22 cellular contexts compared by ENCODE assay signal in the genomic region with DNA sequence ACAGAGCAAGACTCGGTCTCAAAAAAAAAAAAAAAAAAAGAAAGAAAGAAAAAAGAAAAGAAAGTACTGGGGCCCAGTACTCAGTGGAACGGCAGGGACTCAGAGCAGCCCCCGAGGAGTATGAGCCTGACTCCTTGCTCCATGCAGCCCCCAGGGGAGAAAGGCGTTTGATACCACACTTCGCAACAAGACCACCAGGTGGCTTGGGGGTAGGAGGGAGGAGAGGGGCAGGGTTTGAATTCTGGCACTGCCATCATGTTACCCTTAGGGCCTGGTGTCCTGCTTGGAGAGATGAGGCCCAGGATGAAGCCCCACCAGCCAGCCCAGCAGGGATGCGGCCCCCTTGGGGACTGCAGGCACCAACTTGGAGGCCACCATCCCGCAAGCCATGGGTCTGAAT.
"Had no signal": no experiment of that assay in that cellular context is flagged by ENCODE, and none has a peak within 500 bp of the region (broad histone marks: within the 10 kb centered on the region; RNA-seq: fewer than 3 reads in every experiment).

No MANE protein-coding gene starts in this region.

- H3K36me3 ChIP-seq: left ventricle myocardium inferior, lower lobe of right lung, neural progenitor cell, ovary, right atrium auricular region, sigmoid colon, thoracic aorta had no signal

- H3K9ac ChIP-seq: neural progenitor cell had no signal

- H3K9me3 ChIP-seq: left ventricle myocardium inferior, lower lobe of right lung, ovary, right atrium auricular region, sigmoid colon, thoracic aorta had no signal

- H3K27ac Mint-ChIP-seq: memory B cell; mesothelial cell of epicardium; natural killer cell; stimulated activated naive B cell treated with anti-CD40 and anti-IgM and Interleukin-4, amounts not matched to agents 10 μg/mL and 1 μg/mL and 100 μg/mL, for 72 hours had no signal

- H3K4me3 ChIP-seq: left ventricle myocardium inferior, lower lobe of right lung, neural progenitor cell, ovary, right atrium auricular region, sigmoid colon, skin epidermis, thoracic aorta had no signal

- DNase-seq: dermis blood vessel endothelial cell; erythroblast; foreskin keratinocyte; kidney; left cardiac atrium; left ventricle myocardium inferior; lower lobe of right lung; natural killer cell; nucleus accumbens; ovary; sigmoid colon; stimulated activated CD4-positive, alpha-beta T cell treated with anti-CD3 and anti-CD28 coated beads, Interleukin-2, amount 100 ng/mL, for 24 hours; stimulated activated CD4-positive, alpha-beta T cell treated with anti-CD3 and anti-CD28 coated beads, Interleukin-4, amount 100 ng/mL, for 4 hours; stimulated activated naive B cell treated with anti-CD40 and anti-IgM and Interleukin-4, amounts not matched to agents 10 μg/mL and 1 μg/mL and 100 μg/mL, for 72 hours; stimulated activated naive CD8-positive, alpha-beta T cell treated with anti-CD3 and anti-CD28 coated beads, Interleukin-15, amount 100 ng/mL, for 72 hours; trophoblast cell had no signal

- H3K9me3 Mint-ChIP-seq: memory B cell; mesothelial cell of epicardium; natural killer cell; neural progenitor cell; stimulated activated naive B cell treated with anti-CD40 and anti-IgM and Interleukin-4, amounts not matched to agents 10 μg/mL and 1 μg/mL and 100 μg/mL, for 72 hours; stimulated activated naive CD8-positive, alpha-beta T cell treated with anti-CD3 and anti-CD28 coated beads, Interleukin-15, amount 100 ng/mL, for 72 hours had no signal

- H3K4me3 Mint-ChIP-seq: memory B cell; mesothelial cell of epicardium; natural killer cell; neural progenitor cell; stimulated activated naive B cell treated with anti-CD40 and anti-IgM and Interleukin-4, amounts not matched to agents 10 μg/mL and 1 μg/mL and 100 μg/mL, for 72 hours; stimulated activated naive CD8-positive, alpha-beta T cell treated with anti-CD3 and anti-CD28 coated beads, Interleukin-15, amount 100 ng/mL, for 72 hours had no signal

- H3K4me2 ChIP-seq: neural progenitor cell had no signal

- H3K27me3 Mint-ChIP-seq: stimulated activated naive CD8-positive, alpha-beta T cell treated with anti-CD3 and anti-CD28 coated beads, Interleukin-15, amount 100 ng/mL, for 72 hours had no signal

- H3K27ac ChIP-seq: foreskin keratinocyte, left ventricle myocardium inferior, lower lobe of right lung, neural progenitor cell, ovary, right atrium auricular region, sigmoid colon, skin epidermis, thoracic aorta had no signal

- H2AFZ ChIP-seq: neural progenitor cell had no signal

- ATAC-seq: foreskin keratinocyte; left cardiac atrium; lower lobe of right lung; natural killer cell; stimulated activated naive B cell treated with anti-CD40 and anti-IgM and Interleukin-4, amounts not matched to agents 10 μg/mL and 1 μg/mL and 100 μg/mL, for 72 hours; stimulated activated naive CD8-positive, alpha-beta T cell treated with anti-CD3 and anti-CD28 coated beads, Interleukin-15, amount 100 ng/mL, for 72 hours had no signal

- H3K4me1 ChIP-seq: foreskin keratinocyte, neural progenitor cell, right atrium auricular region, sigmoid colon had no signal

- H3K36me3 Mint-ChIP-seq: memory B cell; mesothelial cell of epicardium; natural killer cell; neural progenitor cell; stimulated activated naive B cell treated with anti-CD40 and anti-IgM and Interleukin-4, amounts not matched to agents 10 μg/mL and 1 μg/mL and 100 μg/mL, for 72 hours had no signal

- H3K27me3 ChIP-seq: foreskin keratinocyte, neural progenitor cell, ovary, right atrium auricular region, sigmoid colon had no signal

- H3K4me1 Mint-ChIP-seq: natural killer cell; stimulated activated naive B cell treated with anti-CD40 and anti-IgM and Interleukin-4, amounts not matched to agents 10 μg/mL and 1 μg/mL and 100 μg/mL, for 72 hours; stimulated activated naive CD8-positive, alpha-beta T cell treated with anti-CD3 and anti-CD28 coated beads, Interleukin-15, amount 100 ng/mL, for 72 hours had no signal
